In the genomic region with DNA sequence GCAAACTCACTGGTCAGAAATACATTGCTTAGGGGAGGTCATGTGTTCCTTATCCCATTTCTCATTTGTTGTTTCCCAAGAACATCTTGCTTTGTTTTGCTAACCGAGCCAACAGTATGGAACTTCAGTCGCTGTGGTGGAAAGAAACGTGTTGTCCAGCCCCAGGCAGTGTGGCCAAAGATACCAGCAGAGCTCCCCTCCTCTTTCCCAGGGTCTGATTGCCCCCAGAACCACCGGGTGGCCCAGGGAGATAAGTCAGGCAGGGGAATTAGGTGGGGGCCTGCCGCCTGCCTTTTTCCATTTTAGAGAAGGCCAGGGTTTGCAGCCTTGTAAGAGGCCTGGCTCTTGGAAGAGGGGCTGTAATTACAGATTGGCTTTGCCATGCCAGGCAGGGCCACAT, we compare ENCODE assay signal across 28 cellular contexts.
A peak's percentile ranks its signal among the peaks of the same experiment; 100 is the strongest.
DNase-seq lines count a peak whose midpoint lies in the region; ATAC-seq, FAIRE-seq and TF ChIP-seq lines count a peak whose summit lies in the region.
"Had no signal": no experiment of that assay in that cellular context is flagged by ENCODE, and none has a peak within 500 bp of the region (broad histone marks: within the 10 kb centered on the region; RNA-seq: fewer than 3 reads in every experiment).

No MANE protein-coding gene starts in this region.

- H3K27ac ChIP-seq in HUES48 (ENCODE audit: low read depth, low read length), result peak overlapping the region; percentile 40
- H3K27ac ChIP-seq in naive thymus-derived CD4-positive, alpha-beta T cell (ENCODE audit: low read depth, low read length), result no peak overlapping the region
- H3K27ac ChIP-seq: brain microvascular endothelial cell, left lung, prostate gland, SJCRH30, vagina, VCaP had no signal

- intact Hi-C loops in natural killer cell (cut with micrococcal nuclease), result no loop called here
- intact Hi-C loops in naive thymus-derived CD4-positive, alpha-beta T cell (cut with micrococcal nuclease), result no loop called here

- peak; percentile 62 for FAIRE-seq in bronchial epithelial cell (lab: Jason Lieb, UNC)

- H3K9me3 Mint-ChIP-seq in natural killer cell, result no peaks in the 10 kb centered on the region
- H3K9me3 Mint-ChIP-seq in naive thymus-derived CD4-positive, alpha-beta T cell, result no peaks in the 10 kb centered on the region
- H3K9me3 Mint-ChIP-seq: CD14-positive monocyte; T-helper 1 cell treated with Interleukin-12 subunit alpha and Interleukin-12 subunit beta and Interleukin-4 antibody, amounts not matched to agents 30 μg/mL and 1 μg/mL, for 36 hours had no signal

- peaks cover 7% of the 10 kb centered on the region; the same call in 1 of the 2 replicates for H3K4me1 ChIP-seq in HUES48 (ENCODE audit: control insufficient read depth, insufficient read depth, low read length)
- H3K4me1 ChIP-seq in naive thymus-derived CD4-positive, alpha-beta T cell (ENCODE audit: control insufficient read depth in 2 of 2, insufficient read depth in 2 of 2, low read length in 2 of 2), result no peaks in the 10 kb centered on the region
- H3K4me1 ChIP-seq: left lung, prostate gland, vagina had no signal

- H3K27ac Mint-ChIP-seq in natural killer cell, result no peak overlapping the region
- H3K27ac Mint-ChIP-seq in naive thymus-derived CD4-positive, alpha-beta T cell, result peak overlapping the region in 1 of 9 donors; percentile 53
- H3K27ac Mint-ChIP-seq: CD14-positive monocyte; T-helper 1 cell treated with Interleukin-12 subunit alpha and Interleukin-12 subunit beta and Interleukin-4 antibody, amounts not matched to agents 30 μg/mL and 1 μg/mL, for 36 hours had no signal

- H3K4me3 ChIP-seq in HUES48 (ENCODE audit: low read depth, low read length), result no peak overlapping the region
- H3K4me3 ChIP-seq in bronchial epithelial cell (ENCODE audit: low read depth, low read length), result no peak overlapping the region
- H3K4me3 ChIP-seq in naive thymus-derived CD4-positive, alpha-beta T cell (ENCODE audit: low read length), result no peak overlapping the region
- H3K4me3 ChIP-seq: heart right ventricle, left lung, prostate gland, SJCRH30, vagina had no signal

- no peaks in the 10 kb centered on the region for H3K27me3 Mint-ChIP-seq in natural killer cell (ENCODE audit: low read depth in 2 of 2)
- no peaks in the 10 kb centered on the region for H3K27me3 Mint-ChIP-seq in naive thymus-derived CD4-positive, alpha-beta T cell

- H3K9ac ChIP-seq in HUES48 (ENCODE audit: low read depth, low read length), result no peak overlapping the region

- no peak for ATAC-seq in natural killer cell
- no peak for ATAC-seq in naive thymus-derived CD4-positive, alpha-beta T cell
- ATAC-seq: left lung, Panc1 had no signal

- no peak overlapping the region for H3K4me3 Mint-ChIP-seq in natural killer cell
- no peak overlapping the region for H3K4me3 Mint-ChIP-seq in naive thymus-derived CD4-positive, alpha-beta T cell
- H3K4me3 Mint-ChIP-seq: CD14-positive monocyte; T-helper 1 cell treated with Interleukin-12 subunit alpha and Interleukin-12 subunit beta and Interleukin-4 antibody, amounts not matched to agents 30 μg/mL and 1 μg/mL, for 36 hours had no signal

- CTCF ChIA-PET in naive thymus-derived CD4-positive, alpha-beta T cell (lab: Charles Lee), result no interaction called here

- no peaks in the 10 kb centered on the region for H3K36me3 Mint-ChIP-seq in natural killer cell
- H3K36me3 Mint-ChIP-seq in naive thymus-derived CD4-positive, alpha-beta T cell, result peaks cover 0 to 4% (median 0%) of the 10 kb centered on the region in 5 donors
- H3K36me3 Mint-ChIP-seq: CD14-positive monocyte had no signal

- H3K27me3 ChIP-seq in HUES48 (ENCODE audit: control insufficient read depth, insufficient read depth, low read length) (no peaks in the 10 kb centered on the region), bronchial epithelial cell (ENCODE audit: control insufficient read depth, insufficient read depth, low read length) (no peaks in the 10 kb centered on the region)
- H3K27me3 ChIP-seq in naive thymus-derived CD4-positive, alpha-beta T cell (ENCODE audit: control insufficient read depth in 2 of 2, insufficient read depth in 2 of 2, low read length in 2 of 2), result no peaks in the 10 kb centered on the region
- H3K27me3 ChIP-seq: brain microvascular endothelial cell, heart right ventricle, left lung, SJCRH30, vagina had no signal

- peaks cover 0 to 4% of the 10 kb centered on the region in 2 donors for H3K4me1 Mint-ChIP-seq in natural killer cell
- H3K4me1 Mint-ChIP-seq in naive thymus-derived CD4-positive, alpha-beta T cell, result peaks cover 0 to 4% (median 0%) of the 10 kb centered on the region in 7 donors
- H3K4me1 Mint-ChIP-seq: CD14-positive monocyte had no signal

- TF ChIP-seq CTCF in bronchial epithelial cell (IDR thresholded peaks at IDR 0.05; ENCODE audit: insufficient read depth, low read length, severe bottlenecking) (no peak), natural killer cell (IDR thresholded peaks at IDR 0.05) (no peak)

- DNase-seq in CMK (ENCODE audit: low read depth), result peak; percentile 29
- no peak for DNase-seq in bronchial epithelial cell (ENCODE audit: low read depth)
- DNase-seq in left kidney (ENCODE audit: low read depth, low spot score), result peak; percentile 24
- no peak for DNase-seq in natural killer cell
- no peak for DNase-seq in naive thymus-derived CD4-positive, alpha-beta T cell
- no peak for DNase-seq in NCI-H146 treated with DMSO at 0.1 percent for 48 hours (lab: John Stamatoyannopoulos, UW; ENCODE audit: unreplicated experiment)
- no peak for DNase-seq in activated CD4-positive, alpha-beta T cell treated with anti-CD3 and anti-CD28 coated beads, Interleukin-2, amount 50 U/mL, for 48 hours
- DNase-seq: activated CD4-positive, alpha-beta T cell treated with anti-CD3 and anti-CD28 coated beads, Interleukin-2, amount 50 U/mL, for 1 hour; activated CD8-positive, alpha-beta memory T cell treated with anti-CD3 and anti-CD28 coated beads, Interleukin-2, amount 50 U/mL, for 4 hours; activated effector memory CD4-positive, alpha-beta T cell treated with Interleukin-2 at 50 U/mL for 16 hours; brain microvascular endothelial cell; dermis blood vessel endothelial cell; DMS153; GDM1; HCEC 1CT; heart right ventricle; left lung; NCI-H187; NCI-H226; SJCRH30; substantia nigra had no signal

- no peaks in the 10 kb centered on the region for H3K9me3 ChIP-seq in HUES48 (ENCODE audit: control insufficient read depth, insufficient read depth, low read length)
- no peaks in the 10 kb centered on the region for H3K9me3 ChIP-seq in naive thymus-derived CD4-positive, alpha-beta T cell (ENCODE audit: control insufficient read depth in 2 of 3, low read length in 3 of 3)
- H3K9me3 ChIP-seq: heart right ventricle, left lung, prostate gland, SJCRH30, vagina had no signal

- no peaks in the 10 kb centered on the region for H3K36me3 ChIP-seq in HUES48 (ENCODE audit: control insufficient read depth, insufficient read depth, low read length)
- peaks cover 3% of the 10 kb centered on the region for H3K36me3 ChIP-seq in bronchial epithelial cell (ENCODE audit: control insufficient read depth, insufficient read depth, low read length)
- no peaks in the 10 kb centered on the region for H3K36me3 ChIP-seq in naive thymus-derived CD4-positive, alpha-beta T cell (ENCODE audit: control insufficient read depth in 2 of 3, insufficient read depth in 3 of 3, low read length in 3 of 3)
- H3K36me3 ChIP-seq: brain microvascular endothelial cell, heart right ventricle, left lung, prostate gland, SJCRH30, vagina had no signal

- POLR2A ChIA-PET in naive thymus-derived CD4-positive, alpha-beta T cell (lab: Charles Lee), result no interaction called here

Comparison
In these comparisons a context has a peak if more than half of its experiments do, and no peak if none do; other contexts are left out.
1. DNase-seq: peak in CMK (single experiment) and left kidney (single experiment); none in bronchial epithelial cell (single experiment), natural killer cell (single experiment), naive thymus-derived CD4-positive, alpha-beta T cell (0 of 9), NCI-H146 treated with DMSO at 0.1 percent for 48 hours (single experiment) and activated CD4-positive, alpha-beta T cell treated with anti-CD3 and anti-CD28 coated beads, Interleukin-2, amount 50 U/mL, for 48 hours (0 of 2).